1 cellular context compared by ENCODE assay signal in the genomic region with DNA sequence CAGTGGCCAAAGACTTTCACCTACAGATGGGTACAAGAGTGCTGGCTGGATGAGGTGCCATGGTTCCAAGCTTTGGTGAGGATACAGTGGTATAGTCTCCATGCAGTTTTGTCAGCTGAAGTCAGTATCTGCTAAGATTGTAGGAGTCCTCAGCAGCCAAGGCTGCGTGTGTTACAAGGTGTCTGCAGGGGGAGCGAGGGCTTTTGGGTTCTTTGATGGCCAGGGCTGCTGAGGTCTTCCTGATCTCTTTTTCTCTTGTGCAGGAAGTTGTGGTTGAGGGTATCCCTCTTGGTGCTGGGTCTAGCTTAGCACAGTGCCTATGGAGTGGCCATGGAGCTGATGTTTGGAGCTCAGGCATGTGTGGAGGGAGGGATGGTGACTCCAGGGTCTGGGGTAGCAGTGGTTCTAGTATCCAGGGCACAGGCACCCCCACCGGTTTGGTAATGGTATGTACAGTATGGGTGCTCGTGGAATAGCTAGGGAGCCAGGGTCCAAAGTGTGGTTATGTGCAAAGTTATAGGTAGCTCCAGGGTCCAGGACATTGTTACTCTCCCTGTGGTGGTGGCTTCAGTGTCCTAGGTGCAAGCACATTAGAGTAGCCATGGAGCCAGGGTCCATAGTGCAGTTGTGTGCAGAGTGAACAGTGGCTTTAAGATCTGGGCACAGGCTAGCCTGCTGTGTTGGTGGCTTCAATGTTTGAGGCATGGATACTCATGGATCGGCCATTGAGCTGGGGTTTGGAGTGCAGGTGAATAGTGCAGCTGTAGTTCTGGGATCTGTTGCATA.
TF ChIP-seq lines count a peak whose summit lies in the region.

No MANE protein-coding gene starts in this region.

TF ChIP-seq in GM23338, 12 proteins besides CTCF, POLR2A, EP300 and RAD21 (continued from another document):
- TF ChIP-seq, protein P1, sequence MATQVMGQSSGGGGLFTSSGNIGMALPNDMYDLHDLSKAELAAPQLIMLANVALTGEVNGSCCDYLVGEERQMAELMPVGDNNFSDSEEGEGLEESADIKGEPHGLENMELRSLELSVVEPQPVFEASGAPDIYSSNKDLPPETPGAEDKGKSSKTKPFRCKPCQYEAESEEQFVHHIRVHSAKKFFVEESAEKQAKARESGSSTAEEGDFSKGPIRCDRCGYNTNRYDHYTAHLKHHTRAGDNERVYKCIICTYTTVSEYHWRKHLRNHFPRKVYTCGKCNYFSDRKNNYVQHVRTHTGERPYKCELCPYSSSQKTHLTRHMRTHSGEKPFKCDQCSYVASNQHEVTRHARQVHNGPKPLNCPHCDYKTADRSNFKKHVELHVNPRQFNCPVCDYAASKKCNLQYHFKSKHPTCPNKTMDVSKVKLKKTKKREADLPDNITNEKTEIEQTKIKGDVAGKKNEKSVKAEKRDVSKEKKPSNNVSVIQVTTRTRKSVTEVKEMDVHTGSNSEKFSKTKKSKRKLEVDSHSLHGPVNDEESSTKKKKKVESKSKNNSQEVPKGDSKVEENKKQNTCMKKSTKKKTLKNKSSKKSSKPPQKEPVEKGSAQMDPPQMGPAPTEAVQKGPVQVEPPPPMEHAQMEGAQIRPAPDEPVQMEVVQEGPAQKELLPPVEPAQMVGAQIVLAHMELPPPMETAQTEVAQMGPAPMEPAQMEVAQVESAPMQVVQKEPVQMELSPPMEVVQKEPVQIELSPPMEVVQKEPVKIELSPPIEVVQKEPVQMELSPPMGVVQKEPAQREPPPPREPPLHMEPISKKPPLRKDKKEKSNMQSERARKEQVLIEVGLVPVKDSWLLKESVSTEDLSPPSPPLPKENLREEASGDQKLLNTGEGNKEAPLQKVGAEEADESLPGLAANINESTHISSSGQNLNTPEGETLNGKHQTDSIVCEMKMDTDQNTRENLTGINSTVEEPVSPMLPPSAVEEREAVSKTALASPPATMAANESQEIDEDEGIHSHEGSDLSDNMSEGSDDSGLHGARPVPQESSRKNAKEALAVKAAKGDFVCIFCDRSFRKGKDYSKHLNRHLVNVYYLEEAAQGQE (IDR thresholded peaks at IDR 0.05; ENCODE audit: unreplicated experiment), result no peak
- TF ChIP-seq ZNF114 (CRISPR knock-in tag; IDR thresholded peaks at IDR 0.05) (no peak), EZH2 (IDR thresholded peaks at IDR 0.05; ENCODE audit: low read depth, unreplicated experiment) (no peak), NANOG (IDR thresholded peaks at IDR 0.05; ENCODE audit: borderline replicate concordance) (no peak), POLR2AphosphoS5 (IDR thresholded peaks at IDR 0.05; ENCODE audit: low read depth) (no peak)
- TF ChIP-seq, protein P2, sequence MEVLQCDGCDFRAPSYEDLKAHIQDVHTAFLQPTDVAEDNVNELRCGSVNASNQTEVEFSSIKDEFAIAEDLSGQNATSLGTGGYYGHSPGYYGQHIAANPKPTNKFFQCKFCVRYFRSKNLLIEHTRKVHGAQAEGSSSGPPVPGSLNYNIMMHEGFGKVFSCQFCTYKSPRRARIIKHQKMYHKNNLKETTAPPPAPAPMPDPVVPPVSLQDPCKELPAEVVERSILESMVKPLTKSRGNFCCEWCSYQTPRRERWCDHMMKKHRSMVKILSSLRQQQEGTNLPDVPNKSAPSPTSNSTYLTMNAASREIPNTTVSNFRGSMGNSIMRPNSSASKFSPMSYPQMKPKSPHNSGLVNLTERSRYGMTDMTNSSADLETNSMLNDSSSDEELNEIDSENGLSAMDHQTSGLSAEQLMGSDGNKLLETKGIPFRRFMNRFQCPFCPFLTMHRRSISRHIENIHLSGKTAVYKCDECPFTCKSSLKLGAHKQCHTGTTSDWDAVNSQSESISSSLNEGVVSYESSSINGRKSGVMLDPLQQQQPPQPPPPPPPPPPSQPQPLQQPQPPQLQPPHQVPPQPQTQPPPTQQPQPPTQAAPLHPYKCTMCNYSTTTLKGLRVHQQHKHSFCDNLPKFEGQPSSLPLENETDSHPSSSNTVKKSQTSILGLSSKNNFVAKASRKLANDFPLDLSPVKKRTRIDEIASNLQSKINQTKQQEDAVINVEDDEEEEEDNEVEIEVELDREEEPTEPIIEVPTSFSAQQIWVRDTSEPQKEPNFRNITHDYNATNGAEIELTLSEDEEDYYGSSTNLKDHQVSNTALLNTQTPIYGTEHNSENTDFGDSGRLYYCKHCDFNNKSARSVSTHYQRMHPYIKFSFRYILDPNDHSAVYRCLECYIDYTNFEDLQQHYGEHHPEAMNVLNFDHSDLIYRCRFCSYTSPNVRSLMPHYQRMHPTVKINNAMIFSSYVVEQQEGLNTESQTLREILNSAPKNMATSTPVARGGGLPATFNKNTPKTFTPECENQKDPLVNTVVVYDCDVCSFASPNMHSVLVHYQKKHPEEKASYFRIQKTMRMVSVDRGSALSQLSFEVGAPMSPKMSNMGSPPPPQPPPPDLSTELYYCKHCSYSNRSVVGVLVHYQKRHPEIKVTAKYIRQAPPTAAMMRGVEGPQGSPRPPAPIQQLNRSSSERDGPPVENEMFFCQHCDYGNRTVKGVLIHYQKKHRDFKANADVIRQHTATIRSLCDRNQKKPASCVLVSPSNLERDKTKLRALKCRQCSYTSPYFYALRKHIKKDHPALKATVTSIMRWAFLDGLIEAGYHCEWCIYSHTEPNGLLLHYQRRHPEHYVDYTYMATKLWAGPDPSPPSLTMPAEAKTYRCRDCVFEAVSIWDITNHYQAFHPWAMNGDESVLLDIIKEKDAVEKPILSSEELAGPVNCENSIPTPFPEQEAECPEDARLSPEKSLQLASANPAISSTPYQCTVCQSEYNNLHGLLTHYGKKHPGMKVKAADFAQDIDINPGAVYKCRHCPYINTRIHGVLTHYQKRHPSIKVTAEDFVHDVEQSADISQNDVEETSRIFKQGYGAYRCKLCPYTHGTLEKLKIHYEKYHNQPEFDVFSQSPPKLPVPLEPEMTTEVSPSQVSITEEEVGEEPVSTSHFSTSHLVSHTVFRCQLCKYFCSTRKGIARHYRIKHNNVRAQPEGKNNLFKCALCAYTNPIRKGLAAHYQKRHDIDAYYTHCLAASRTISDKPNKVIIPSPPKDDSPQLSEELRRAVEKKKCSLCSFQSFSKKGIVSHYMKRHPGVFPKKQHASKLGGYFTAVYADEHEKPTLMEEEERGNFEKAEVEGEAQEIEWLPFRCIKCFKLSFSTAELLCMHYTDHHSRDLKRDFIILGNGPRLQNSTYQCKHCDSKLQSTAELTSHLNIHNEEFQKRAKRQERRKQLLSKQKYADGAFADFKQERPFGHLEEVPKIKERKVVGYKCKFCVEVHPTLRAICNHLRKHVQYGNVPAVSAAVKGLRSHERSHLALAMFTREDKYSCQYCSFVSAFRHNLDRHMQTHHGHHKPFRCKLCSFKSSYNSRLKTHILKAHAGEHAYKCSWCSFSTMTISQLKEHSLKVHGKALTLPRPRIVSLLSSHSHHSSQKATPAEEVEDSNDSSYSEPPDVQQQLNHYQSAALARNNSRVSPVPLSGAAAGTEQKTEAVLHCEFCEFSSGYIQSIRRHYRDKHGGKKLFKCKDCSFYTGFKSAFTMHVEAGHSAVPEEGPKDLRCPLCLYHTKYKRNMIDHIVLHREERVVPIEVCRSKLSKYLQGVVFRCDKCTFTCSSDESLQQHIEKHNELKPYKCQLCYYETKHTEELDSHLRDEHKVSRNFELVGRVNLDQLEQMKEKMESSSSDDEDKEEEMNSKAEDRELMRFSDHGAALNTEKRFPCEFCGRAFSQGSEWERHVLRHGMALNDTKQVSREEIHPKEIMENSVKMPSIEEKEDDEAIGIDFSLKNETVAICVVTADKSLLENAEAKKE (CRISPR knock-in tag; IDR thresholded peaks at IDR 0.05), result no peak
